ENCODE assay signal across 28 cellular contexts in genomic region chr18:25055076-25055475, GRCh38.
DNase-seq lines count a peak whose midpoint lies in the region; ATAC-seq and TF ChIP-seq lines count a peak whose summit lies in the region.
"Had no signal": no experiment of that assay in that cellular context is flagged by ENCODE, and none has a peak within 500 bp of the region (broad histone marks: within the 10 kb centered on the region; RNA-seq: fewer than 3 reads in every experiment).

No MANE protein-coding gene starts in this region.

- H3K4ac ChIP-seq in neuronal stem cell (ENCODE audit: low read length), result no peak overlapping the region

- no peak overlapping the region for H3K14ac ChIP-seq in neuronal stem cell (ENCODE audit: low read length)

- H3K9ac ChIP-seq in neuronal stem cell (ENCODE audit: low read depth, low read length, poor library complexity), result no peak overlapping the region

- peaks cover 2 to 7% of the 10 kb centered on the region in 2 donors for H3K36me3 ChIP-seq in neuronal stem cell (replicated peaks in 1 of 2; ENCODE audit: control insufficient read depth in 2 of 2, insufficient read depth in 2 of 2, low read length in 2 of 2)
- H3K36me3 ChIP-seq: gastrocnemius medialis, left ventricle myocardium inferior, uterus, WERI-Rb-1 had no signal

- no peaks in the 10 kb centered on the region for H3K9me3 ChIP-seq in neuronal stem cell (replicated peaks in 1 of 2; ENCODE audit: control insufficient read depth in 2 of 2, insufficient read depth in 1 of 2, low read depth in 1 of 2, low read length in 2 of 2)
- H3K9me3 ChIP-seq: gastrocnemius medialis, left ventricle myocardium inferior, testis, uterus had no signal

- H3K4me3 ChIP-seq in fibroblast of mammary gland (ENCODE audit: control insufficient read depth, low read depth, low read length), result no peak overlapping the region
- H3K4me3 ChIP-seq in neuronal stem cell (ENCODE audit: low read length in 2 of 2), result no peak overlapping the region
- H3K4me3 ChIP-seq: gastrocnemius medialis, left ventricle myocardium inferior, SK-N-MC, testis, uterus had no signal

- H4K8ac ChIP-seq in neuronal stem cell (ENCODE audit: low read depth, low read length), result no peak overlapping the region

- no peak overlapping the region for H2BK15ac ChIP-seq in neuronal stem cell (ENCODE audit: low read length)

- H2BK12ac ChIP-seq in neuronal stem cell (ENCODE audit: low read length), result no peak overlapping the region

- H3K79me1 ChIP-seq in neuronal stem cell (ENCODE audit: low read depth, low read length), result no peaks in the 10 kb centered on the region

- H3K27me3 ChIP-seq in neuronal stem cell (ENCODE audit: control insufficient read depth in 3 of 3, insufficient read depth in 3 of 3, low read depth in 1 of 3, low read length in 3 of 3), result no peaks in the 10 kb centered on the region
- H3K27me3 ChIP-seq: gastrocnemius medialis, testis, uterus had no signal

- no CpG with 5 or more reads among the region's 4 CpGs for WGBS in neuronal stem cell (ENCODE audit: extremely low coverage in 2 of 2, insufficient read length in 2 of 2, insufficient replicate concordance in 1 of 2), 2 donors

- H4K91ac ChIP-seq in neuronal stem cell (ENCODE audit: low read depth, low read length, poor library complexity), result no peak overlapping the region

- H3K18ac ChIP-seq in neuronal stem cell (ENCODE audit: low read length), result no peak overlapping the region

- no peak overlapping the region for H3K23ac ChIP-seq in neuronal stem cell (ENCODE audit: low read depth, low read length, poor library complexity)

- H3K4me2 ChIP-seq in neuronal stem cell (ENCODE audit: insufficient read depth, low read length, poor library complexity, severe bottlenecking), result no peak overlapping the region

- no peak overlapping the region for H2BK120ac ChIP-seq in neuronal stem cell (ENCODE audit: low read depth, low read length)

- DNase-seq in AG08396 (ENCODE audit: low spot score), result peak; percentile 24
- DNase-seq in HT1080 (ENCODE audit: low read depth), result peak; percentile 80
- peak; percentile 48 for DNase-seq in RPMI7951 (ENCODE audit: low read depth)
- peak; percentile 80 for DNase-seq in fibroblast of mammary gland (ENCODE audit: low read depth)
- no peak for DNase-seq in neuronal stem cell (ENCODE audit: low spot score)
- no peak for DNase-seq in nucleus accumbens (lab: John Stamatoyannopoulos, UW)
- DNase-seq in NCI-H146 treated with DMSO at 0.1 percent for 48 hours (lab: John Stamatoyannopoulos, UW; ENCODE audit: unreplicated experiment), result no peak
- DNase-seq: aorta; cerebellar nuclear complex; COR-L47; DND-41; gastrocnemius medialis; H9; hippocampal formation; immature natural killer cell; left ventricle myocardium inferior; natural killer cell; NCI-H1436; NCI-H510A treated with DMSO at 0.1 percent for 48 hours; stimulated activated CD4-positive, alpha-beta T cell treated with anti-CD3 and anti-CD28 coated beads, Interleukin-4, amount 100 ng/mL, for 1 hour; stimulated activated naive B cell treated with anti-CD40 and anti-IgM and Interleukin-4, amounts not matched to agents 10 μg/mL and 1 μg/mL and 100 μg/mL, for 72 hours; testis; uterus; WERI-Rb-1 had no signal

- no peak overlapping the region for H2BK5ac ChIP-seq in neuronal stem cell (ENCODE audit: low read length)

- no peak for ATAC-seq in HG02852 (IDR thresholded peaks at IDR 0.05; ENCODE audit: unreplicated experiment)
- ATAC-seq: activated naive CD4-positive, alpha-beta T cell treated with anti-CD3 and anti-CD28 coated beads, Interleukin-2, amount 50 U/mL, for 72 hours; gastrocnemius medialis; HepG2; natural killer cell; stimulated activated naive B cell treated with anti-CD40 and anti-IgM and Interleukin-4, amounts not matched to agents 10 μg/mL and 1 μg/mL and 100 μg/mL, for 72 hours had no signal

- H3K27ac ChIP-seq in neuronal stem cell (replicated peaks; ENCODE audit: low read length), result no peak overlapping the region
- H3K27ac ChIP-seq: gastrocnemius medialis, left ventricle myocardium inferior, SK-N-MC, testis, uterus, WERI-Rb-1 had no signal

- H2AFZ ChIP-seq in neuronal stem cell (ENCODE audit: low read length), result no peak overlapping the region

- no peak overlapping the region for H2AK5ac ChIP-seq in neuronal stem cell (ENCODE audit: low read depth, low read length)

- H3K4me1 ChIP-seq in neuronal stem cell (ENCODE audit: control insufficient read depth in 2 of 2, insufficient read depth in 1 of 2, low read depth in 1 of 2, low read length in 2 of 2), result peaks cover 0 to 3% of the 10 kb centered on the region in 2 donors
- H3K4me1 ChIP-seq: gastrocnemius medialis, left ventricle myocardium inferior, testis, uterus had no signal

- TF ChIP-seq CTCF in fibroblast of mammary gland (conservative IDR thresholded peaks at IDR 0.05; ENCODE audit: control insufficient read depth, insufficient read depth, low read depth, low read length), result no peak

Comparison
In these comparisons a context has a peak if more than half of its experiments do, and no peak if none do; other contexts are left out.
1. DNase-seq: peak in AG08396 (single experiment), HT1080 (single experiment), RPMI7951 (single experiment) and fibroblast of mammary gland (single experiment); none in neuronal stem cell (single experiment), nucleus accumbens (0 of 56) and NCI-H146 treated with DMSO at 0.1 percent for 48 hours (single experiment).